ENCODE assay signal across 11 cellular contexts in genomic region chr19:1277061-1277460, GRCh38. TPM values are rescaled to one million over a fixed set of nuclear protein-coding genes. Genes with fewer than 3 reads are reported as not detected.
DNase-seq lines count a peak whose midpoint lies in the region; ATAC-seq and TF ChIP-seq lines count a peak whose summit lies in the region.
"Had no signal": no experiment of that assay in that cellular context is flagged by ENCODE, and none has a peak within 500 bp of the region (broad histone marks: within the 10 kb centered on the region; RNA-seq: fewer than 3 reads in every experiment).

No MANE protein-coding gene starts in this region.

- ATAC-seq in gastroesophageal sphincter, result no peak
- ATAC-seq: Right ventricle myocardium inferior had no signal

- H3K36me3 ChIP-seq in NT2/D1 (ENCODE audit: insufficient read depth, insufficient read length, low read length) (peaks cover 76% of the 10 kb centered on the region), sigmoid colon (peaks cover 28 to 45% (median 35%) of the 10 kb centered on the region in 4 donors), gastroesophageal sphincter (peaks cover 0 to 60% of the 10 kb centered on the region in 2 donors)
- H3K36me3 ChIP-seq in effector memory CD4-positive, alpha-beta T cell (ENCODE audit: control insufficient read depth, insufficient read depth, low read length), result peaks cover 55% of the 10 kb centered on the region

- TF ChIP-seq CTCF in GM12865 (IDR thresholded peaks at IDR 0.05; ENCODE audit: insufficient read depth, low read depth, low read length, missing control alignments) (no peak), sigmoid colon (IDR thresholded peaks at IDR 0.05) (no peak), gastroesophageal sphincter (IDR thresholded peaks at IDR 0.05) (no peak)

- no peaks in the 10 kb centered on the region for H3K27me3 ChIP-seq in NT2/D1 (ENCODE audit: insufficient read depth, insufficient read length)
- H3K27me3 ChIP-seq in effector memory CD4-positive, alpha-beta T cell (replicated peaks; ENCODE audit: control insufficient read depth, insufficient read depth, low read length, poor library complexity, severe bottlenecking), result no peaks in the 10 kb centered on the region
- no peaks in the 10 kb centered on the region for H3K27me3 ChIP-seq in sigmoid colon
- no peaks in the 10 kb centered on the region for H3K27me3 ChIP-seq in gastroesophageal sphincter

- DNase-seq in GM12865 (ENCODE audit: low read depth), result no peak
- DNase-seq in NT2/D1 (ENCODE audit: low read depth, low spot score), result no peak
- no peak for DNase-seq in effector memory CD4-positive, alpha-beta T cell
- peak; percentile 77 for DNase-seq in sigmoid colon
- DNase-seq in LoVo (ENCODE audit: low spot score), result no peak
- no peak for DNase-seq in amygdala (lab: John Stamatoyannopoulos, UW)

- H3K9ac ChIP-seq in NT2/D1 (ENCODE audit: insufficient read length, low read depth), result peak overlapping the region; percentile 98

- 78 to 89% methylated on average over 15 of the region's 15 CpGs for WGBS in sigmoid colon, 2 donors
- 90 to 95% methylated on average over 4 to 12 of the region's 15 CpGs for WGBS in gastroesophageal sphincter (ENCODE audit: low coverage in 1 of 2), 2 donors

- no peaks in the 10 kb centered on the region for H3K9me3 ChIP-seq in NT2/D1 (ENCODE audit: insufficient read depth, low read length)
- no peaks in the 10 kb centered on the region for H3K9me3 ChIP-seq in effector memory CD4-positive, alpha-beta T cell (ENCODE audit: control insufficient read depth, low read length)
- H3K9me3 ChIP-seq in sigmoid colon, result no peaks in the 10 kb centered on the region
- no peaks in the 10 kb centered on the region for H3K9me3 ChIP-seq in gastroesophageal sphincter
- H3K9me3 ChIP-seq: HAP-1 had no signal

- no peak for TF ChIP-seq POLR2A in sigmoid colon (IDR thresholded peaks at IDR 0.05)
- no peak for TF ChIP-seq POLR2A in gastroesophageal sphincter (IDR thresholded peaks at IDR 0.05)

- H3K27ac ChIP-seq in effector memory CD4-positive, alpha-beta T cell (ENCODE audit: insufficient read depth, low read length, poor library complexity, severe bottlenecking), result peak overlapping the region; percentile 86
- H3K27ac ChIP-seq in sigmoid colon (peak overlapping the region in 1 of 4 donors; percentile 100), gastroesophageal sphincter (peak overlapping the region in 2 of 4 donors; percentile 94 to 99)

- intact Hi-C loops in sigmoid colon (cut with DNase I), result loop anchor here (5.0 kb wide), 3 partner anchors 80 to 130 kb away; partner anchors contain the start of genes DAZAP1 and NDUFS7

- peaks cover 22% of the 10 kb centered on the region for H3K4me1 ChIP-seq in NT2/D1 (ENCODE audit: insufficient read depth, insufficient read length)
- H3K4me1 ChIP-seq in effector memory CD4-positive, alpha-beta T cell (ENCODE audit: control insufficient read depth, insufficient read depth, low read length, poor library complexity, severe bottlenecking), result peaks cover 34% of the 10 kb centered on the region
- H3K4me1 ChIP-seq in sigmoid colon, result peaks cover 0 to 46% (median 43%) of the 10 kb centered on the region in 4 donors
- peaks cover 3 to 59% (median 36%) of the 10 kb centered on the region in 3 donors for H3K4me1 ChIP-seq in gastroesophageal sphincter

- H3K4me3 ChIP-seq in GM12865 (ENCODE audit: low read depth, low read length) (peak overlapping the region; percentile 95), NT2/D1 (ENCODE audit: insufficient read length, low read depth) (peak overlapping the region; percentile 97), sigmoid colon (no peak overlapping the region), gastroesophageal sphincter (no peak overlapping the region)
- no peak overlapping the region for H3K4me3 ChIP-seq in effector memory CD4-positive, alpha-beta T cell (ENCODE audit: insufficient read depth, low read depth, low read length, poor library complexity, severe bottlenecking)

- TF ChIP-seq EP300 in sigmoid colon (IDR thresholded peaks at IDR 0.05) (no peak), gastroesophageal sphincter (IDR thresholded peaks at IDR 0.05) (no peak)

RNA-seq across cellular contexts. Expression of gene FAM174C, which starts 1.7 kb away (rescaled TPM):
- 10 to 100 TPM; 24.7 to 49.3 (median 29.8) TPM for total RNA-seq in sigmoid colon
- polyA plus RNA-seq in sigmoid colon, result 10 to 100 TPM; 37.0 to 87.8 (median 60.1) TPM
- total RNA-seq in gastroesophageal sphincter, result 10 to 100 TPM; 14.2 to 42.2 (median 21.8) TPM

RNA-seq across cellular contexts. Expression of gene CIRBP, which starts 7.9 kb away (rescaled TPM):
- total RNA-seq in sigmoid colon (1,000 to 10,000 TPM in 1 of 4 donors, 100 to 1,000 TPM in 3; 602 to 1,004 (median 791) TPM), gastroesophageal sphincter (100 to 1,000 TPM; 350 to 708 (median 559) TPM)
- 100 to 1,000 TPM; 129 to 455 (median 265) TPM for polyA plus RNA-seq in sigmoid colon

RNA-seq across cellular contexts. Expression of gene EFNA2, which starts 8.6 kb away (rescaled TPM):
- not detected for total RNA-seq in sigmoid colon
- 10 to 100 TPM; 23.4 to 40.6 (median 25.2) TPM for polyA plus RNA-seq in sigmoid colon
- not detected for total RNA-seq in gastroesophageal sphincter
- total RNA-seq: activated CD8-positive, alpha-beta memory T cell treated with anti-CD3 and anti-CD28 coated beads for 36 hours; lung microvascular endothelial cell; Right ventricle myocardium inferior had no signal

RNA-seq across cellular contexts. Expression of gene MIDN, which starts 28.7 kb away (rescaled TPM):
- total RNA-seq in sigmoid colon, result 10 to 100 TPM; 14.6 to 70.3 (median 15.4) TPM
- 10 to 100 TPM; 42.1 to 87.0 (median 57.7) TPM for polyA plus RNA-seq in sigmoid colon
- total RNA-seq in gastroesophageal sphincter, result 10 to 100 TPM; 20.0 to 40.1 (median 24.2) TPM

RNA-seq across cellular contexts. Expression of gene ATP5F1D, which starts 35.5 kb away (rescaled TPM):
- total RNA-seq in sigmoid colon (100 to 1,000 TPM in 3 of 4 donors, 10 to 100 TPM in 1; 74.7 to 112 (median 104) TPM), gastroesophageal sphincter (100 to 1,000 TPM in 1 of 4 donors, 10 to 100 TPM in 3; 62.3 to 116 (median 84.1) TPM)
- polyA plus RNA-seq in sigmoid colon, result 100 to 1,000 TPM; 294 to 390 (median 352) TPM

Comparison
In these comparisons a context has a peak if more than half of its experiments do, and no peak if none do; other contexts are left out.
1. H3K4me3 ChIP-seq: peak in GM12865 (single experiment) and NT2/D1 (single experiment); none in effector memory CD4-positive, alpha-beta T cell (single experiment), sigmoid colon (0 of 4) and gastroesophageal sphincter (0 of 2).